22 cellular contexts compared by ENCODE assay signal in the genomic region with DNA sequence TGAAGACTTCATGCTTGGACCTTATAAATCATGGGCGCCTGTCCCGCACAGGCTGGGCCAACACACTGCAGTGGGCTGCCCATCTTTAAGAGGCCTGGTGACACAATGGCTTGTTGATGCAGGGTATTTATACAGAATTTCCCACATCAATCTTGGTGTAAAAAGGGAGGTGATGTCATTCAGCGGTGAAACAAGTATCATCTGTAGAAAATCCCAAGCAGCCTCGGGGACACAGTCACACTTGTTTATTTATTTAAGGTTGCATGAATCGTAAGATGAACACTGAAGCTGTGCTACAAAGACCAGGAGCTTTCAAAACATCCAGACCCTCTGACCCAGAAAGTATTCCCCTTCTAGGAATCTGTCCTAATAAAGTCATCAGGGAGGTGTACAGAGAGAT. TPM values are rescaled to one million over a fixed set of nuclear protein-coding genes. Genes with fewer than 3 reads are reported as not detected.
"Had no signal": no experiment of that assay in that cellular context is flagged by ENCODE, and none has a peak within 500 bp of the region (broad histone marks: within the 10 kb centered on the region; RNA-seq: fewer than 3 reads in every experiment).

No MANE protein-coding gene starts in this region.

- H3K4me3 ChIP-seq: gastrocnemius medialis, heart left ventricle, psoas muscle, sigmoid colon had no signal

- H3K9me3 Mint-ChIP-seq: dendritic cell treated with granulocyte-macrophage colony-stimulating factor and Interleukin-4, amounts not matched to agents 40 ng/mL and 50 ng/mL, for 4 days; effector memory CD8-positive, alpha-beta T cell; immature natural killer cell; neural crest cell had no signal

- H3K27me3 ChIP-seq: gastrocnemius medialis, heart left ventricle, sigmoid colon had no signal

- H3K27me3 Mint-ChIP-seq: activated B cell treated with CpG ODN at 0.5 μM for 24 hours; activated naive CD8-positive, alpha-beta T cell treated with anti-CD3 and anti-CD28 coated beads for 36 hours; dendritic cell treated with granulocyte-macrophage colony-stimulating factor and Interleukin-4, amounts not matched to agents 40 ng/mL and 50 ng/mL, for 4 days had no signal

- DNase-seq: activated B cell treated with CpG ODN at 0.5 μM for 24 hours; activated CD4-positive, alpha-beta T cell treated with anti-CD3 and anti-CD28 coated beads, Interleukin-2, amount 10 ng/mL, durations not matched to agents 24 days and 14 days; activated CD8-positive, alpha-beta memory T cell treated with anti-CD3 and anti-CD28 coated beads, Interleukin-2, amount 50 U/mL, for 48 hours; activated gamma-delta T cell; activated naive CD8-positive, alpha-beta T cell treated with anti-CD3 and anti-CD28 coated beads for 36 hours; activated T-cell treated with anti-CD3 and anti-CD28 coated beads, Interleukin-2, amount 50 U/mL, for 72 hours; amygdala; effector memory CD8-positive, alpha-beta T cell; gastrocnemius medialis; heart left ventricle; immature natural killer cell; psoas muscle; sigmoid colon; stimulated activated CD4-positive, alpha-beta T cell treated with anti-CD3 and anti-CD28 coated beads, Interleukin-12 subunit alpha, Interleukin-12 subunit beta, amount 100 ng/mL, for 4 hours; stimulated activated CD4-positive, alpha-beta T cell treated with anti-CD3 and anti-CD28 coated beads, Interleukin-2, amount 100 ng/mL, for 24 hours; T-helper 2 cell had no signal

- H3K27ac Mint-ChIP-seq: activated B cell treated with CpG ODN at 0.5 μM for 24 hours; activated CD4-positive, alpha-beta T cell treated with anti-CD3 and anti-CD28 coated beads, Interleukin-2, amount 10 ng/mL, durations not matched to agents 24 days and 14 days; activated naive CD8-positive, alpha-beta T cell treated with anti-CD3 and anti-CD28 coated beads for 36 hours; activated T-cell treated with anti-CD3 and anti-CD28 coated beads, Interleukin-2, amount 50 U/mL, for 72 hours; dendritic cell treated with granulocyte-macrophage colony-stimulating factor and Interleukin-4, amounts not matched to agents 40 ng/mL and 50 ng/mL, for 4 days; effector memory CD8-positive, alpha-beta T cell; immature natural killer cell had no signal

- H3K27ac ChIP-seq: gastrocnemius medialis, heart left ventricle, psoas muscle, sigmoid colon had no signal

- H3K9me3 ChIP-seq: gastrocnemius medialis, psoas muscle, sigmoid colon had no signal

- H3K36me3 Mint-ChIP-seq: activated naive CD8-positive, alpha-beta T cell treated with anti-CD3 and anti-CD28 coated beads for 36 hours; immature natural killer cell had no signal

- ATAC-seq: activated T-cell treated with anti-CD3 and anti-CD28 coated beads, Interleukin-2, amount 50 U/mL, for 72 hours; effector memory CD8-positive, alpha-beta T cell; gastrocnemius medialis; heart left ventricle; left lobe of liver; psoas muscle had no signal

- H3K4me3 Mint-ChIP-seq: activated B cell treated with CpG ODN at 0.5 μM for 24 hours; activated CD4-positive, alpha-beta T cell treated with anti-CD3 and anti-CD28 coated beads, Interleukin-2, amount 10 ng/mL, durations not matched to agents 24 days and 14 days; activated naive CD8-positive, alpha-beta T cell treated with anti-CD3 and anti-CD28 coated beads for 36 hours; activated T-cell treated with anti-CD3 and anti-CD28 coated beads, Interleukin-2, amount 50 U/mL, for 72 hours; dendritic cell treated with granulocyte-macrophage colony-stimulating factor and Interleukin-4, amounts not matched to agents 40 ng/mL and 50 ng/mL, for 4 days; effector memory CD8-positive, alpha-beta T cell; immature natural killer cell; neural crest cell had no signal

- H3K4me1 ChIP-seq: gastrocnemius medialis, heart left ventricle, psoas muscle, sigmoid colon had no signal

- H3K36me3 ChIP-seq: gastrocnemius medialis, heart left ventricle, sigmoid colon had no signal

- H3K4me1 Mint-ChIP-seq: activated B cell treated with CpG ODN at 0.5 μM for 24 hours; activated CD4-positive, alpha-beta T cell treated with anti-CD3 and anti-CD28 coated beads, Interleukin-2, amount 10 ng/mL, durations not matched to agents 24 days and 14 days; activated naive CD8-positive, alpha-beta T cell treated with anti-CD3 and anti-CD28 coated beads for 36 hours; immature natural killer cell; neural crest cell had no signal

RNA-seq across cellular contexts. Expression of gene SMIM23, which starts 40.5 kb away (rescaled TPM):
- total RNA-seq: activated B cell treated with CpG ODN at 0.5 μM for 24 hours; activated CD4-positive, alpha-beta T cell treated with anti-CD3 and anti-CD28 coated beads, Interleukin-2, amount 10 ng/mL, durations not matched to agents 24 days and 14 days; activated naive CD8-positive, alpha-beta T cell treated with anti-CD3 and anti-CD28 coated beads for 36 hours; activated T-cell treated with anti-CD3 and anti-CD28 coated beads, Interleukin-2, amount 50 U/mL, for 72 hours; gastrocnemius medialis; heart left ventricle; left lobe of liver; lung microvascular endothelial cell; neural crest cell; osteocyte; psoas muscle; sigmoid colon; ureter had no signal
- polyA plus RNA-seq: heart left ventricle, immature natural killer cell, psoas muscle, sigmoid colon had no signal
